34 cellular contexts compared by ENCODE assay signal in the genomic region with DNA sequence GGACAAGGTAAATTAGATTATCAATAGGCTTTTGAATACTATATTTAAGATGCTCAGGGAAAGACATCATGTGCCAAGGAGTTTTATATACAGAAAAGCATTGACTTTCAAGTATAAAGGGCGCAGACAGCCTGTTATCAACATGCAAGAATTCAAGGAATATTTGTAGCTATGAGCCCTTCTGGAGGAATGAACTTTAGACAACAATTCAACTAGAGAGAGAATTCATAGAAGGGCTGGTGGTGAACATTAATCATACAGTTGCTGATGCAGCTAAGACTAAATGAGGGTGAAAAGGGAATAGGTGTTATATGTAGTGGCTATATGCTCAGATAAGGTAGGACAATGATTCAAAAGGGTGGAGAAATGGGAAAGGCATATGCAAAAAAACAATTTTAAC. TPM values are rescaled to one million over a fixed set of nuclear protein-coding genes. Genes with fewer than 3 reads are reported as not detected.
DNase-seq lines count a peak whose midpoint lies in the region; ATAC-seq and TF ChIP-seq lines count a peak whose summit lies in the region.
"Had no signal": no experiment of that assay in that cellular context is flagged by ENCODE, and none has a peak within 500 bp of the region (broad histone marks: within the 10 kb centered on the region; RNA-seq: fewer than 3 reads in every experiment).

No MANE protein-coding gene starts in this region.

- intact Hi-C loops in activated CD4-positive, alpha-beta T cell treated with anti-CD3 and anti-CD28 coated beads, Interleukin-2, amount 10 ng/mL, durations not matched to agents 24 days and 14 days (cut with micrococcal nuclease) = loop anchor here (10.0 kb wide), 1 partner anchor 288 kb away; no protein-coding TSS in a partner anchor
- intact Hi-C loops in Panc1 (cut with micrococcal nuclease; ENCODE audit: unreplicated experiment) = no loop called here
- intact Hi-C loops in mammary epithelial cell (cut with micrococcal nuclease) = loop anchor here (2.0 to 10.0 kb wide), 5 partner anchors 139 to 514 kb away; no protein-coding TSS in a partner anchor

- peaks cover 4% of the 10 kb centered on the region for H3K9me3 Mint-ChIP-seq in activated CD4-positive, alpha-beta T cell treated with anti-CD3 and anti-CD28 coated beads, Interleukin-2, amount 10 ng/mL, durations not matched to agents 24 days and 14 days
- H3K9me3 Mint-ChIP-seq in naive thymus-derived CD8-positive, alpha-beta T cell = no peaks in the 10 kb centered on the region
- H3K9me3 Mint-ChIP-seq: CD14-positive monocyte, naive B cell had no signal

- no TSS peak for BruUV-seq in Panc1 (replicated peaks; lab: Mats Ljungman, UMichigan)
- BruUV-seq in mammary epithelial cell (replicated peaks; lab: Mats Ljungman, UMichigan) = no TSS peak

- H3K4me1 ChIP-seq in Panc1 (ENCODE audit: control insufficient read depth, insufficient read depth, low read length) = no peaks in the 10 kb centered on the region
- H3K4me1 ChIP-seq in mammary epithelial cell (ENCODE audit: insufficient read depth, low read length) = peaks cover 50% of the 10 kb centered on the region
- H3K4me1 ChIP-seq: esophagus muscularis mucosa, prostate gland, sigmoid colon, upper lobe of left lung had no signal

- 95% methylated on average over 1 of the region's 1 CpG for WGBS in mammary epithelial cell (ENCODE audit: low coverage, missing lambda C conversion rate)

- no peak overlapping the region for H3K4me3 ChIP-seq in Panc1 (ENCODE audit: low read depth in 2 of 2, low read length in 2 of 2)
- no peak overlapping the region for H3K4me3 ChIP-seq in mammary epithelial cell (replicated peaks in 1 of 3; ENCODE audit: insufficient read depth in 1 of 3, low read depth in 2 of 3, low read length in 3 of 3)
- H3K4me3 ChIP-seq: body of pancreas, esophagus muscularis mucosa, heart right ventricle, MG63, PC-9, prostate gland, sigmoid colon, upper lobe of left lung had no signal

- H3K79me2 ChIP-seq in mammary epithelial cell (ENCODE audit: insufficient read depth, low read length) = no peaks in the 10 kb centered on the region

- POLR2A ChIA-PET in Panc1 (lab: Charles Lee) = no interaction called here
- POLR2A ChIA-PET in naive thymus-derived CD8-positive, alpha-beta T cell (lab: Charles Lee) = no interaction called here

- peaks cover 60% of the 10 kb centered on the region for H3K4me1 Mint-ChIP-seq in activated CD4-positive, alpha-beta T cell treated with anti-CD3 and anti-CD28 coated beads, Interleukin-2, amount 10 ng/mL, durations not matched to agents 24 days and 14 days
- H3K4me1 Mint-ChIP-seq in naive thymus-derived CD8-positive, alpha-beta T cell = peaks cover 22 to 64% (median 57%) of the 10 kb centered on the region in 4 donors

- no peak overlapping the region for H3K4me2 ChIP-seq in mammary epithelial cell (ENCODE audit: insufficient read depth, low read depth, low read length)
- H3K4me2 ChIP-seq: PC-9 had no signal

- peak; percentile 44 for DNase-seq in activated CD4-positive, alpha-beta T cell treated with anti-CD3 and anti-CD28 coated beads, Interleukin-2, amount 10 ng/mL, durations not matched to agents 24 days and 14 days
- DNase-seq in activated CD4-positive, alpha-beta T cell treated with anti-CD3 and anti-CD28 coated beads, Interleukin-2, amount 50 U/mL, for 4 hours = no peak
- no peak for DNase-seq in Panc1 (ENCODE audit: low read depth, low spot score)
- no peak for DNase-seq in mammary epithelial cell
- DNase-seq in naive thymus-derived CD8-positive, alpha-beta T cell = no peak
- DNase-seq in NCI-H1436 treated with DMSO at 0.1 percent for 48 hours (lab: John Stamatoyannopoulos, UW) = no peak
- DNase-seq in HuH-7.5 (ENCODE audit: low spot score) = no peak
- DNase-seq: activated CD4-positive, alpha-beta T cell treated with anti-CD3 and anti-CD28 coated beads for 4 hours; activated effector memory CD4-positive, alpha-beta T cell treated with anti-CD3 and anti-CD28 coated beads, Interleukin-2, amount 50 U/mL, for 16 hours; body of pancreas; Calu3; cerebellar nuclear complex; DMS79; HCEC 1CT; heart right ventricle; KG1; kidney glomerular epithelial cell; MG63; midbrain; naive B cell; NCI-H1105 treated with DMSO at 0.1 percent for 48 hours; NCI-H2029; NCI-H526 treated with DMSO at 0.1 percent for 48 hours; NK-92 treated with Interleukin-12 subunit alpha and Interleukin-12 subunit beta, amount 100 ng/mL, for 24 hours; occipital lobe; PC-9; Right ventricle myocardium superior; sigmoid colon; stimulated activated CD4-positive, alpha-beta T cell treated with anti-CD3 and anti-CD28 coated beads, Interleukin-4, amount 100 ng/mL, for 24 hours; upper lobe of left lung had no signal

- peak overlapping the region; percentile 51 for H2AFZ ChIP-seq in mammary epithelial cell (ENCODE audit: low read depth, low read length)
- H2AFZ ChIP-seq: PC-9 had no signal

- peak overlapping the region; percentile 92 for H3K27ac Mint-ChIP-seq in activated CD4-positive, alpha-beta T cell treated with anti-CD3 and anti-CD28 coated beads, Interleukin-2, amount 10 ng/mL, durations not matched to agents 24 days and 14 days
- peak overlapping the region in 6 of 10 donors; percentile 1 to 55 (median 20) for H3K27ac Mint-ChIP-seq in naive thymus-derived CD8-positive, alpha-beta T cell
- H3K27ac Mint-ChIP-seq: naive B cell had no signal

- ATAC-seq in Panc1 (no peak), GM19455 (IDR thresholded peaks at IDR 0.05; ENCODE audit: unreplicated experiment) (no peak)
- no peak for ATAC-seq in naive thymus-derived CD8-positive, alpha-beta T cell
- ATAC-seq: body of pancreas, heart right ventricle had no signal

- TF ChIP-seq CTCF in Panc1 (IDR thresholded peaks at IDR 0.05) (no peak), mammary epithelial cell (conservative IDR thresholded peaks at IDR 0.05 in 1 of 2, IDR thresholded peaks at IDR 0.05 in 1 of 2; ENCODE audit: extremely low read depth in 1 of 2, insufficient read depth in 1 of 2, low read depth in 1 of 2, low read length in 2 of 2) (no peak)

- no peaks in the 10 kb centered on the region for H3K27me3 Mint-ChIP-seq in activated CD4-positive, alpha-beta T cell treated with anti-CD3 and anti-CD28 coated beads, Interleukin-2, amount 10 ng/mL, durations not matched to agents 24 days and 14 days
- no peaks in the 10 kb centered on the region for H3K27me3 Mint-ChIP-seq in naive thymus-derived CD8-positive, alpha-beta T cell
- H3K27me3 Mint-ChIP-seq: naive B cell had no signal

- H3K27ac ChIP-seq in Panc1 (ENCODE audit: low read length) (0 out of 2 replicates have a peak overlapping the region, but pooled peaks have one; percentile 11), mammary epithelial cell (ENCODE audit: insufficient read depth, low read depth, low read length) (peak overlapping the region; percentile 89)
- H3K27ac ChIP-seq: body of pancreas, esophagus muscularis mucosa, heart right ventricle, PC-9, prostate gland, sigmoid colon, upper lobe of left lung had no signal

- dilution Hi-C loops in mammary epithelial cell (cut with HindIII; ENCODE audit: low sequenced_read_pairs) = no loop called here

- H4K20me1 ChIP-seq in mammary epithelial cell (ENCODE audit: insufficient read depth, low read length) = no peaks in the 10 kb centered on the region

- no peak overlapping the region for H3K4me3 Mint-ChIP-seq in activated CD4-positive, alpha-beta T cell treated with anti-CD3 and anti-CD28 coated beads, Interleukin-2, amount 10 ng/mL, durations not matched to agents 24 days and 14 days
- H3K4me3 Mint-ChIP-seq in naive thymus-derived CD8-positive, alpha-beta T cell = no peak overlapping the region
- H3K4me3 Mint-ChIP-seq: CD14-positive monocyte, naive B cell had no signal

- H3K36me3 ChIP-seq in Panc1 (ENCODE audit: control insufficient read depth, insufficient read depth, low read length) (no peaks in the 10 kb centered on the region), mammary epithelial cell (ENCODE audit: insufficient read depth, low read length) (no peaks in the 10 kb centered on the region)
- H3K36me3 ChIP-seq: esophagus muscularis mucosa, MG63, prostate gland, sigmoid colon, upper lobe of left lung had no signal

- H3K27me3 ChIP-seq in Panc1 (ENCODE audit: control insufficient read depth, insufficient read depth, low read length) = no peaks in the 10 kb centered on the region
- H3K27me3 ChIP-seq in mammary epithelial cell (ENCODE audit: insufficient read depth, low read length) = no peaks in the 10 kb centered on the region
- H3K27me3 ChIP-seq: body of pancreas, esophagus muscularis mucosa, heart right ventricle, MG63, sigmoid colon, upper lobe of left lung had no signal

- CTCF ChIA-PET in Panc1 (lab: Charles Lee) (no interaction called here), mammary epithelial cell (lab: Charles Lee; ENCODE audit: low non-redundant PET) (interaction anchor here (0.6 kb wide), 2 partner anchors 284 to 295 kb away, joined by 4 to 7 read pairs; no protein-coding TSS in a partner anchor)

- H3K9ac ChIP-seq in mammary epithelial cell (ENCODE audit: insufficient read depth, low read length) = peak overlapping the region; percentile 10

- peaks cover 24% of the 10 kb centered on the region for H3K36me3 Mint-ChIP-seq in activated CD4-positive, alpha-beta T cell treated with anti-CD3 and anti-CD28 coated beads, Interleukin-2, amount 10 ng/mL, durations not matched to agents 24 days and 14 days (ENCODE audit: low read depth)
- peaks cover 0 to 25% (median 11%) of the 10 kb centered on the region in 3 donors for H3K36me3 Mint-ChIP-seq in naive thymus-derived CD8-positive, alpha-beta T cell

- no peaks in the 10 kb centered on the region for H3K9me3 ChIP-seq in Panc1 (ENCODE audit: control insufficient read depth, insufficient read depth, low read depth, low read length)
- no peaks in the 10 kb centered on the region for H3K9me3 ChIP-seq in mammary epithelial cell (replicated peaks; ENCODE audit: insufficient read depth, low read length)
- H3K9me3 ChIP-seq: body of pancreas, esophagus muscularis mucosa, heart right ventricle, MG63, prostate gland, sigmoid colon, upper lobe of left lung had no signal

- in situ Hi-C loops in Panc1 (cut with HindIII; ENCODE audit: low pct_unique_long_range_greater_than_20kb, low sequenced_read_pairs) = no loop called here
- in situ Hi-C loops in mammary epithelial cell (cut with MboI; ENCODE audit: low sequenced_read_pairs in 2 of 2) = no loop called here

RNA-seq across cellular contexts. Expression of gene AOAH, which starts 41.2 kb away (rescaled TPM):
- 17.6 and 17.8 TPM in 2 replicates for total RNA-seq in activated CD4-positive, alpha-beta T cell treated with anti-CD3 and anti-CD28 coated beads, Interleukin-2, amount 10 ng/mL, durations not matched to agents 24 days and 14 days
- total RNA-seq in Panc1 (2021; ENCODE audit: unreplicated experiment) (0.31 TPM), mammary epithelial cell (under 1 TPM in 1 of 2 donors, not detected in 1; 0.33 TPM)
- polyA plus RNA-seq in Panc1 (2012; ENCODE audit: insufficient read length) = not detected
- 0.05 TPM for polyA plus RNA-seq in mammary epithelial cell
- not detected for polyA minus RNA-seq in mammary epithelial cell
- total RNA-seq in naive thymus-derived CD8-positive, alpha-beta T cell = 10 to 100 TPM; 30.2 to 31.4 TPM
- 10 to 100 TPM; 40.5 to 85.9 (median 44.3) TPM for polyA plus RNA-seq in naive thymus-derived CD8-positive, alpha-beta T cell
- total RNA-seq: Calu3, PC-9 had no signal

Comparison
In these comparisons a context has a peak if more than half of its experiments do, and no peak if none do; other contexts are left out.
1. RNA of gene AOAH, which starts 41.2 kb away (total RNA-seq): 30.2 to 31.4 TPM in naive thymus-derived CD8-positive, alpha-beta T cell and 17.6 to 17.8 TPM in activated CD4-positive, alpha-beta T cell treated with anti-CD3 and anti-CD28 coated beads, Interleukin-2, amount 10 ng/mL, durations not matched to agents 24 days and 14 days; 0.33 TPM in mammary epithelial cell and 0.31 TPM in Panc1 (single experiment); every median in the first group is over 10 times any median in the second.